In the genomic region with DNA sequence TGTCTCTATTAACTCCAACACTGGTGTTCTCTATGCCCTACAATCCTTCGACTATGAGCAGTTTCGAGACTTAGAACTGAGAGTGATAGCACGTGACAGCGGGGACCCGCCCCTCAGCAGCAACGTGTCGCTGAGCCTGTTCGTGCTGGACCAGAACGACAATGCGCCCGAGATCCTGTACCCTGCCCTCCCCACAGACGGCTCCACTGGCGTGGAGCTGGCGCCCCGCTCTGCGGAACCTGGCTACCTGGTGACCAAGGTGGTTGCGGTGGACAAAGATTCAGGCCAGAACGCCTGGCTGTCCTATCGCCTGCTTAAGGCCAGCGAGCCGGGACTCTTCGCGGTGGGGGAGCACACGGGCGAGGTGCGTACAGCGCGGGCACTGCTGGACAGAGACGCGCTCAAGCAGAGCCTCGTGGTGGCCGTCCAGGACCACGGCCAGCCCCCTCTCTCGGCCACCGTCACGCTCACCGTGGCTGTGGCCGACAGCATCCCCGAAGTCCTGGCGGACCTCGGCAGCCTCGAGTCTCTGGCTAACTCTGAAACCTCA, we compare ENCODE assay signal across 19 cellular contexts. TPM values are rescaled to one million over a fixed set of nuclear protein-coding genes. Genes with fewer than 3 reads are reported as not detected.
A peak's percentile ranks its signal among the peaks of the same experiment; 100 is the strongest.
DNase-seq lines count a peak whose midpoint lies in the region; ATAC-seq and TF ChIP-seq lines count a peak whose summit lies in the region.
"Had no signal": no experiment of that assay in that cellular context is flagged by ENCODE, and none has a peak within 500 bp of the region (broad histone marks: within the 10 kb centered on the region; RNA-seq: fewer than 3 reads in every experiment).

No MANE protein-coding gene starts in this region.

- no peaks in the 10 kb centered on the region for H3F3A ChIP-seq in GM23338 (replicated peaks; ENCODE audit: low read depth)

- H3K4me3 Mint-ChIP-seq in GM23338 (no peak overlapping the region), IgD-negative memory B cell (peak overlapping the region in 1 of 4 donors; percentile 90), chondrocyte (ENCODE audit: unreplicated experiment) (no peak overlapping the region)
- H3K4me3 Mint-ChIP-seq in activated T-cell treated with anti-CD3 and anti-CD28 coated beads, Interleukin-2, amount 50 U/mL, for 4 hours: no peak overlapping the region
- H3K4me3 Mint-ChIP-seq: CD8-positive, alpha-beta T cell had no signal

- no peak for TF ChIP-seq CTCF in GM23338 (conservative IDR thresholded peaks at IDR 0.05; ENCODE audit: low read depth in 2 of 2)
- TF ChIP-seq CTCF in fibroblast of the aortic adventitia (IDR thresholded peaks at IDR 0.05; ENCODE audit: insufficient read depth, low read length): no peak
- no peak for TF ChIP-seq CTCF in chondrocyte (IDR thresholded peaks at IDR 0.05)

- H3K9me2 ChIP-seq in GM23338 (ENCODE audit: insufficient read depth): no peaks in the 10 kb centered on the region

- no peak overlapping the region for H2AFZ ChIP-seq in GM23338

- H3K4me1 ChIP-seq in GM23338 (ENCODE audit: insufficient read depth) (no peaks in the 10 kb centered on the region), rectal smooth muscle tissue (ENCODE audit: control insufficient read depth, insufficient read depth, low read length) (no peaks in the 10 kb centered on the region)
- H3K4me1 ChIP-seq: BLaER1 treated with 17β-estradiol and CSF1 and Interleukin-3, amounts not matched to agents 10 nM and 100 nM had no signal

- ATAC-seq in GM23338 (no peak), HG02759 (IDR thresholded peaks at IDR 0.05; ENCODE audit: unreplicated experiment) (no peak)
- no peak for ATAC-seq in activated T-cell treated with anti-CD3 and anti-CD28 coated beads, Interleukin-2, amount 50 U/mL, for 4 hours
- ATAC-seq: CD8-positive, alpha-beta T cell; Right ventricle myocardium inferior had no signal

- no peak overlapping the region for H3K9ac ChIP-seq in rectal smooth muscle tissue (ENCODE audit: low read length)
- H3K9ac ChIP-seq: BLaER1 treated with 17β-estradiol and CSF1 and Interleukin-3, amounts not matched to agents 10 nM and 100 nM; KMS-11 had no signal

- H3K27ac Mint-ChIP-seq in GM23338 (no peak overlapping the region), IgD-negative memory B cell (peak overlapping the region in 2 of 3 donors; percentile 88 to 90), chondrocyte (ENCODE audit: unreplicated experiment) (no peak overlapping the region)
- H3K27ac Mint-ChIP-seq: CD8-positive, alpha-beta T cell had no signal

- no peaks in the 10 kb centered on the region for H3K36me3 ChIP-seq in GM23338 (ENCODE audit: insufficient read depth)
- H3K36me3 ChIP-seq in rectal smooth muscle tissue (ENCODE audit: control insufficient read depth, insufficient read depth, low read length): no peaks in the 10 kb centered on the region

- DNase-seq in GM23338 (ENCODE audit: low spot score): no peak
- no peak for DNase-seq in fibroblast of the aortic adventitia (ENCODE audit: low read depth)
- DNase-seq in chondrocyte (ENCODE audit: low spot score): no peak
- no peak for DNase-seq in activated T-cell treated with anti-CD3 and anti-CD28 coated beads, Interleukin-2, amount 50 U/mL, for 4 hours
- DNase-seq: Calu3; CD8-positive, alpha-beta T cell; GF-D8; HCEC 1CT; NCI-H1417; NCI-H187 treated with DMSO at 0.1 percent for 48 hours; NCI-H2227 treated with DMSO at 0.1 percent for 48 hours; NCI-H510A treated with DMSO at 0.1 percent for 48 hours; NCI-H774 had no signal

- H3K27me3 ChIP-seq in GM23338 (ENCODE audit: insufficient read depth) (peaks cover 20% of the 10 kb centered on the region), rectal smooth muscle tissue (ENCODE audit: control insufficient read depth, insufficient read depth, low read length) (peaks cover 2% of the 10 kb centered on the region)

- H3K9me3 Mint-ChIP-seq in GM23338 (peaks cover 85% of the 10 kb centered on the region), IgD-negative memory B cell (peaks cover 14 to 39% (median 27%) of the 10 kb centered on the region in 3 donors), chondrocyte (ENCODE audit: low read depth) (peaks cover 66% of the 10 kb centered on the region)
- peaks cover 33% of the 10 kb centered on the region for H3K9me3 Mint-ChIP-seq in activated T-cell treated with anti-CD3 and anti-CD28 coated beads, Interleukin-2, amount 50 U/mL, for 4 hours

- H3K27me3 Mint-ChIP-seq in GM23338 (ENCODE audit: insufficient read depth, low read depth, poor library complexity) (peaks cover 24% of the 10 kb centered on the region), IgD-negative memory B cell (peaks cover 31% of the 10 kb centered on the region), chondrocyte (ENCODE audit: low read depth) (no peaks in the 10 kb centered on the region)
- H3K27me3 Mint-ChIP-seq in activated T-cell treated with anti-CD3 and anti-CD28 coated beads, Interleukin-2, amount 50 U/mL, for 4 hours (ENCODE audit: low read depth): peaks cover 79% of the 10 kb centered on the region

- no peaks in the 10 kb centered on the region for H4K20me1 ChIP-seq in GM23338 (replicated peaks; ENCODE audit: insufficient read depth)
- H4K20me1 ChIP-seq: BLaER1 treated with 17β-estradiol and CSF1 and Interleukin-3, amounts not matched to agents 10 nM and 100 nM had no signal

- H3K4me3 ChIP-seq in GM23338 (no peak overlapping the region), fibroblast of the aortic adventitia (ENCODE audit: low read depth, low read length) (peak overlapping the region; percentile 13), rectal smooth muscle tissue (ENCODE audit: low read length) (peak overlapping the region; percentile 19)
- H3K4me3 ChIP-seq: BLaER1 treated with 17β-estradiol and CSF1 and Interleukin-3, amounts not matched to agents 10 nM and 100 nM had no signal

- H3K36me3 Mint-ChIP-seq in GM23338 (ENCODE audit: low read depth) (peaks cover 90% of the 10 kb centered on the region), IgD-negative memory B cell (peaks cover 2% of the 10 kb centered on the region), chondrocyte (ENCODE audit: low read depth) (peaks cover 67% of the 10 kb centered on the region)
- H3K36me3 Mint-ChIP-seq in activated T-cell treated with anti-CD3 and anti-CD28 coated beads, Interleukin-2, amount 50 U/mL, for 4 hours (ENCODE audit: insufficient read depth): peaks cover 13% of the 10 kb centered on the region

- H3K4me2 ChIP-seq in GM23338: no peak overlapping the region
- H3K4me2 ChIP-seq: BLaER1 treated with 17β-estradiol and CSF1 and Interleukin-3, amounts not matched to agents 10 nM and 100 nM; KMS-11 had no signal

- H3K27ac ChIP-seq in GM23338 (ENCODE audit: low read depth) (no peak overlapping the region), rectal smooth muscle tissue (ENCODE audit: low read depth, low read length) (no peak overlapping the region)
- H3K27ac ChIP-seq: BLaER1 treated with 17β-estradiol and CSF1 and Interleukin-3, amounts not matched to agents 10 nM and 100 nM; KMS-11 had no signal

- H3K79me2 ChIP-seq in GM23338 (replicated peaks; ENCODE audit: insufficient read depth): no peaks in the 10 kb centered on the region; the same call in 1 of the 2 replicates

- H3K4me1 Mint-ChIP-seq in GM23338: peaks cover 7% of the 10 kb centered on the region
- H3K4me1 Mint-ChIP-seq in IgD-negative memory B cell: peaks cover 7 to 21% (median 7%) of the 10 kb centered on the region in 3 donors
- no peaks in the 10 kb centered on the region for H3K4me1 Mint-ChIP-seq in chondrocyte (ENCODE audit: low read depth)
- peaks cover 3% of the 10 kb centered on the region for H3K4me1 Mint-ChIP-seq in activated T-cell treated with anti-CD3 and anti-CD28 coated beads, Interleukin-2, amount 50 U/mL, for 4 hours (ENCODE audit: low read depth)

RNA-seq across cellular contexts. Expression of gene PCDHGA11, which starts 2.0 kb away (rescaled TPM):
- total RNA-seq in GM23338 (2014; rRNA removed; shearing (Covaris generic)): 8.9 and 10.7 TPM in 2 replicates
- polyA plus RNA-seq in GM23338 (2016; fragmentation: Nextera tagmentation; extraction: Ambion mirVana) (2.3 and 3.0 TPM in 2 replicates), IgD-negative memory B cell (0.15 TPM)
- total RNA-seq in fibroblast of the aortic adventitia (ENCODE audit: low replicate concordance) (7.6 and 17.8 TPM in 2 replicates), chondrocyte (1.3 to 2.4 TPM (median 1.4 TPM) in 3 replicates)
- under 1 TPM; 0.05 to 0.13 (median 0.05) TPM for total RNA-seq in activated T-cell treated with anti-CD3 and anti-CD28 coated beads, Interleukin-2, amount 50 U/mL, for 4 hours

RNA-seq across cellular contexts. Expression of gene PCDHGB7, which starts 5.3 kb away (rescaled TPM):
- total RNA-seq in GM23338 (2014; rRNA removed; shearing (Covaris generic)): 5.8 and 11.7 TPM in 2 replicates
- polyA plus RNA-seq in GM23338 (2016; fragmentation: Nextera tagmentation; extraction: Ambion mirVana) (0.94 and 1.4 TPM in 2 replicates), IgD-negative memory B cell (0.21 TPM)
- total RNA-seq in fibroblast of the aortic adventitia (ENCODE audit: low replicate concordance) (16.7 and 22.1 TPM in 2 replicates), chondrocyte (3.5 to 5.4 TPM (median 4.3 TPM) in 3 replicates)
- total RNA-seq in activated T-cell treated with anti-CD3 and anti-CD28 coated beads, Interleukin-2, amount 50 U/mL, for 4 hours: under 1 TPM in 1 of 3 donors, not detected in 2; 0.15 TPM
- total RNA-seq: CD8-positive, alpha-beta T cell had no signal

RNA-seq across cellular contexts. Expression of gene PCDHGA12, which starts 7.5 kb away (rescaled TPM):
- 3.3 and 3.5 TPM in 2 replicates for total RNA-seq in GM23338 (2014; rRNA removed; shearing (Covaris generic))
- polyA plus RNA-seq in GM23338 (2016; fragmentation: Nextera tagmentation; extraction: Ambion mirVana): 0.68 TPM in 2 replicates
- 0.59 TPM for polyA plus RNA-seq in IgD-negative memory B cell
- 39.7 and 50.5 TPM in 2 replicates for total RNA-seq in fibroblast of the aortic adventitia (ENCODE audit: low replicate concordance)
- total RNA-seq in chondrocyte: 0.64 to 2.2 TPM (median 0.75 TPM) in 3 replicates
- under 1 TPM; 0.11 to 0.24 (median 0.20) TPM for total RNA-seq in activated T-cell treated with anti-CD3 and anti-CD28 coated beads, Interleukin-2, amount 50 U/mL, for 4 hours
- total RNA-seq: CD8-positive, alpha-beta T cell had no signal

RNA-seq across cellular contexts. Expression of gene PCDHGA10, which starts 10.0 kb away (rescaled TPM):
- total RNA-seq in GM23338 (2014; rRNA removed; shearing (Covaris generic)): 3.4 and 6.5 TPM in 2 replicates
- 1.6 and 2.1 TPM in 2 replicates for polyA plus RNA-seq in GM23338 (2016; fragmentation: Nextera tagmentation; extraction: Ambion mirVana)
- polyA plus RNA-seq in IgD-negative memory B cell: 0.15 TPM
- 10.6 and 22.2 TPM in 2 replicates for total RNA-seq in fibroblast of the aortic adventitia (ENCODE audit: low replicate concordance)
- total RNA-seq in chondrocyte: 14.9 to 17.4 TPM (median 15.8 TPM) in 3 replicates
- under 1 TPM; 0.25 to 0.68 (median 0.40) TPM for total RNA-seq in activated T-cell treated with anti-CD3 and anti-CD28 coated beads, Interleukin-2, amount 50 U/mL, for 4 hours

RNA-seq across cellular contexts. Expression of gene PCDHGB6, which starts 15.0 kb away (rescaled TPM):
- 7.1 and 8.1 TPM in 2 replicates for total RNA-seq in GM23338 (2014; rRNA removed; shearing (Covaris generic))
- polyA plus RNA-seq in GM23338 (2016; fragmentation: Nextera tagmentation; extraction: Ambion mirVana) (1.6 and 2.8 TPM in 2 replicates), IgD-negative memory B cell (0.39 TPM)
- total RNA-seq in fibroblast of the aortic adventitia (ENCODE audit: low replicate concordance) (3.8 and 5.8 TPM in 2 replicates), chondrocyte (52.4 to 64.2 TPM (median 56.8 TPM) in 3 replicates)
- total RNA-seq in activated T-cell treated with anti-CD3 and anti-CD28 coated beads, Interleukin-2, amount 50 U/mL, for 4 hours: under 1 TPM; 0.08 to 0.22 (median 0.18) TPM
- total RNA-seq: CD8-positive, alpha-beta T cell had no signal

Comparison
In these comparisons a context has a peak if more than half of its experiments do, and no peak if none do; other contexts are left out.
1. H3K27ac Mint-ChIP-seq: peak in IgD-negative memory B cell (2 of 3); none in GM23338 (single experiment) and chondrocyte (single experiment).